ENCODE assay signal across 9 cellular contexts in genomic region chr14:73725116-73726024, GRCh38. TPM values are rescaled to one million over a fixed set of nuclear protein-coding genes. Genes with fewer than 3 reads are reported as not detected.
DNase-seq lines count a peak whose midpoint lies in the region; ATAC-seq and TF ChIP-seq lines count a peak whose summit lies in the region.
"Had no signal": no experiment of that assay in that cellular context is flagged by ENCODE, and none has a peak within 500 bp of the region (broad histone marks: within the 10 kb centered on the region; RNA-seq: fewer than 3 reads in every experiment).

No MANE protein-coding gene starts in this region.

- H3K4me1 Mint-ChIP-seq in activated CD4-positive, alpha-beta memory T cell treated with anti-CD3 and anti-CD28 coated beads for 36 hours (ENCODE audit: low read depth), result peaks cover 50% of the 10 kb centered on the region
- peaks cover 45% of the 10 kb centered on the region for H3K4me1 Mint-ChIP-seq in activated CD4-positive, alpha-beta memory T cell treated with anti-CD3 and anti-CD28 coated beads, Interleukin-2, amount 10 ng/mL, durations not matched to agents 7 days and 5 days

- H3K36me3 Mint-ChIP-seq in activated CD4-positive, alpha-beta memory T cell treated with anti-CD3 and anti-CD28 coated beads for 36 hours, result peaks cover 72% of the 10 kb centered on the region
- H3K36me3 Mint-ChIP-seq in activated CD4-positive, alpha-beta memory T cell treated with anti-CD3 and anti-CD28 coated beads, Interleukin-2, amount 10 ng/mL, durations not matched to agents 7 days and 5 days (ENCODE audit: low read depth), result peaks cover 82% of the 10 kb centered on the region
- peaks cover 35 to 57% of the 10 kb centered on the region in 2 donors for H3K36me3 Mint-ChIP-seq in activated naive CD4-positive, alpha-beta T cell treated with anti-CD3 and anti-CD28 coated beads, Interleukin-2, amount 50 U/mL, for 72 hours

- H3K27me3 Mint-ChIP-seq in activated CD4-positive, alpha-beta memory T cell treated with anti-CD3 and anti-CD28 coated beads for 36 hours, result no peaks in the 10 kb centered on the region
- H3K27me3 Mint-ChIP-seq in activated CD4-positive, alpha-beta memory T cell treated with anti-CD3 and anti-CD28 coated beads, Interleukin-2, amount 10 ng/mL, durations not matched to agents 7 days and 5 days, result no peaks in the 10 kb centered on the region

- POLR2A ChIA-PET in activated CD4-positive, alpha-beta memory T cell treated with anti-CD3 and anti-CD28 coated beads for 36 hours (lab: Charles Lee), result no interaction called here
- POLR2A ChIA-PET in activated CD4-positive, alpha-beta memory T cell treated with anti-CD3 and anti-CD28 coated beads, Interleukin-2, amount 10 ng/mL, durations not matched to agents 7 days and 5 days (lab: Charles Lee), result interaction anchor here (1.5 to 2.6 kb wide), 3 partner anchors 12 to 126 kb away, joined by 3 to 20 read pairs (median 3); partner anchors contain the start of genes PNMA1 and PTGR2

- peaks cover 0 to 58% (median 16%) of the 10 kb centered on the region in 4 donors for H3K36me3 ChIP-seq in right lobe of liver
- H3K36me3 ChIP-seq in testis (ENCODE audit: low read depth, missing control alignments), result no peaks in the 10 kb centered on the region

- H3K27ac Mint-ChIP-seq in activated CD4-positive, alpha-beta memory T cell treated with anti-CD3 and anti-CD28 coated beads for 36 hours, result peak overlapping the region; percentile 65
- no peak overlapping the region for H3K27ac Mint-ChIP-seq in activated CD4-positive, alpha-beta memory T cell treated with anti-CD3 and anti-CD28 coated beads, Interleukin-2, amount 10 ng/mL, durations not matched to agents 7 days and 5 days
- H3K27ac Mint-ChIP-seq in activated naive CD4-positive, alpha-beta T cell treated with anti-CD3 and anti-CD28 coated beads, Interleukin-2, amount 50 U/mL, for 72 hours, result peak overlapping the region; percentile 87 to 96

- H3K9me3 ChIP-seq in right lobe of liver, result no peaks in the 10 kb centered on the region
- no peaks in the 10 kb centered on the region for H3K9me3 ChIP-seq in testis

- H3K27me3 ChIP-seq in right lobe of liver (no peaks in the 10 kb centered on the region), testis (no peaks in the 10 kb centered on the region)

- TF ChIP-seq POLR2A in right lobe of liver (IDR thresholded peaks at IDR 0.05), result no peak
- TF ChIP-seq POLR2A in testis (IDR thresholded peaks at IDR 0.05), result no peak

- H3K9me3 Mint-ChIP-seq in activated CD4-positive, alpha-beta memory T cell treated with anti-CD3 and anti-CD28 coated beads for 36 hours, result no peaks in the 10 kb centered on the region
- H3K9me3 Mint-ChIP-seq in activated CD4-positive, alpha-beta memory T cell treated with anti-CD3 and anti-CD28 coated beads, Interleukin-2, amount 10 ng/mL, durations not matched to agents 7 days and 5 days, result no peaks in the 10 kb centered on the region
- H3K9me3 Mint-ChIP-seq in activated naive CD4-positive, alpha-beta T cell treated with anti-CD3 and anti-CD28 coated beads, Interleukin-2, amount 50 U/mL, for 72 hours, result no peaks in the 10 kb centered on the region

- CTCF ChIA-PET in activated CD4-positive, alpha-beta memory T cell treated with anti-CD3 and anti-CD28 coated beads for 36 hours (lab: Charles Lee), result interaction anchor here (1.4 to 9.4 kb wide), 2 partner anchors 34 to 100 kb away, joined by 3 to 181 read pairs; no protein-coding TSS in a partner anchor
- CTCF ChIA-PET in activated CD4-positive, alpha-beta memory T cell treated with anti-CD3 and anti-CD28 coated beads, Interleukin-2, amount 10 ng/mL, durations not matched to agents 7 days and 5 days (lab: Charles Lee), result interaction anchor here (1.0 to 1.5 kb wide), 2 partner anchors 27 to 61 kb away, joined by 3 to 4 read pairs; no protein-coding TSS in a partner anchor

- H3K4me3 ChIP-seq in right lobe of liver (no peak overlapping the region), testis (no peak overlapping the region)

- no peak for ATAC-seq in activated naive CD4-positive, alpha-beta T cell treated with anti-CD3 and anti-CD28 coated beads, Interleukin-2, amount 50 U/mL, for 72 hours
- ATAC-seq in right lobe of liver, result no peak
- no peak for ATAC-seq in GM21723 (IDR thresholded peaks at IDR 0.05; ENCODE audit: unreplicated experiment)

- intact Hi-C loops in activated CD4-positive, alpha-beta memory T cell treated with anti-CD3 and anti-CD28 coated beads for 36 hours (cut with micrococcal nuclease), result no loop called here
- intact Hi-C loops in right lobe of liver (cut with DNase I) (loop anchor here (5.0 kb wide), 2 partner anchors 97 to 102 kb away; no protein-coding TSS in a partner anchor), testis (cut with DNase I; ENCODE audit: low total_unique reads) (loop anchor here (5.0 kb wide), 1 partner anchor 102 kb away; no protein-coding TSS in a partner anchor)

- H3K4me3 Mint-ChIP-seq in activated CD4-positive, alpha-beta memory T cell treated with anti-CD3 and anti-CD28 coated beads for 36 hours, result no peak overlapping the region
- H3K4me3 Mint-ChIP-seq in activated CD4-positive, alpha-beta memory T cell treated with anti-CD3 and anti-CD28 coated beads, Interleukin-2, amount 10 ng/mL, durations not matched to agents 7 days and 5 days, result no peak overlapping the region

- 53% methylated on average over 2 of the region's 8 CpGs for whole genome bisulfite sequencing in right lobe of liver (ENCODE audit: insufficient coverage, low coverage, low lambda C conversion rate, missing lambda C conversion rate)
- WGBS in testis, 2 donors, result 74 to 77% methylated on average over 8 of the region's 8 CpGs

- DNase-seq in activated CD4-positive, alpha-beta memory T cell treated with anti-CD3 and anti-CD28 coated beads for 36 hours, result peak; percentile 44
- no peak for DNase-seq in activated CD4-positive, alpha-beta memory T cell treated with anti-CD3 and anti-CD28 coated beads, Interleukin-2, amount 10 ng/mL, durations not matched to agents 7 days and 5 days
- DNase-seq in activated naive CD4-positive, alpha-beta T cell treated with anti-CD3 and anti-CD28 coated beads, Interleukin-2, amount 50 U/mL, for 72 hours (ENCODE audit: low spot score in 2 of 2), result no peak
- DNase-seq in right lobe of liver (peak in 1 of 3 donors; percentile 37), testis (no peak), medulla oblongata (ENCODE audit: extremely low spot score) (no peak), inferior parietal cortex (ENCODE audit: extremely low spot score) (no peak)
- DNase-seq: left cardiac atrium had no signal

- no peak for TF ChIP-seq CTCF in right lobe of liver (IDR thresholded peaks at IDR 0.05)
- no peak for TF ChIP-seq CTCF in testis (IDR thresholded peaks at IDR 0.05)

- H3K27ac ChIP-seq in right lobe of liver, result peak overlapping the region; percentile 71 to 81 (median 73)
- peak overlapping the region; percentile 28 to 73 for H3K27ac ChIP-seq in testis

- H3K4me1 ChIP-seq in right lobe of liver (peaks cover 2 to 61% (median 29%) of the 10 kb centered on the region in 4 donors), testis (peaks cover 51% of the 10 kb centered on the region)

RNA-seq across cellular contexts. Expression of gene PNMA1, which starts 11.2 kb away (rescaled TPM):
- total RNA-seq in activated CD4-positive, alpha-beta memory T cell treated with anti-CD3 and anti-CD28 coated beads for 36 hours, result 10 to 100 TPM; 28.2 to 28.3 TPM
- 10 to 100 TPM; 28.2 to 30.0 TPM for total RNA-seq in activated CD4-positive, alpha-beta memory T cell treated with anti-CD3 and anti-CD28 coated beads, Interleukin-2, amount 10 ng/mL, durations not matched to agents 7 days and 5 days
- total RNA-seq in activated naive CD4-positive, alpha-beta T cell treated with anti-CD3 and anti-CD28 coated beads, Interleukin-2, amount 50 U/mL, for 72 hours, result 10 to 100 TPM; 26.7 to 29.2 TPM
- 1 to 10 TPM; 1.7 to 7.6 (median 3.7) TPM for total RNA-seq in right lobe of liver
- 10 to 100 TPM; 74.8 to 85.6 TPM for total RNA-seq in testis
- 184 TPM for polyA plus RNA-seq in testis (ENCODE audit: insufficient read depth, low read depth, low replicate concordance)
